ENCODE assay signal across 4 cellular contexts in the genomic region with DNA sequence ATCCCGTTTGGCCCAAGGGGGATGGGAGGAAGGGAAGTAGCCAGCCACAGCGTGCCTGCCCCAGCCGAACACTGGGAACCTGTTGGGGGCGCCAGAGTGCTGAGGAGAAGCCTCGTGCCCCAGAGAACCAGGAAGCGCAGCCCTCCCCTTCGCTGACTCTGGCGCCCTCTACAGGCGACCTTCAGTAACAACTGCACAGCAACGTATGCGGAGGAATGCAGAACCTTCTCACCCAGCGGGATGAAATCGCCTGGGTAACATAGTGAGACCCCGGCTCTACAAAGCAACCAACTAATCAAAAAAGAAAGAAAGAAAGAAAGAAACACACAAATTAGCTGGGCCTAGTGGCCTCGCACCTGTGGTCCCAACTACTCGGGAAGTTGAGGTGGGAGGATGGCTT. TPM values are rescaled to one million over a fixed set of nuclear protein-coding genes. Genes with fewer than 3 reads are reported as not detected.
"Had no signal": no experiment of that assay in that cellular context is flagged by ENCODE, and none has a peak within 500 bp of the region (broad histone marks: within the 10 kb centered on the region; RNA-seq: fewer than 3 reads in every experiment).

A gene with protein sequence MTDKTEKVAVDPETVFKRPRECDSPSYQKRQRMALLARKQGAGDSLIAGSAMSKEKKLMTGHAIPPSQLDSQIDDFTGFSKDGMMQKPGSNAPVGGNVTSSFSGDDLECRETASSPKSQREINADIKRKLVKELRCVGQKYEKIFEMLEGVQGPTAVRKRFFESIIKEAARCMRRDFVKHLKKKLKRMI (minus strand): TSS at position 101 of the 400 bp plus-strand sequence. CDS start 3,774 bp downstream, outside the sequence.

RNA-seq across cellular contexts. Expression of the gene that starts here (rescaled TPM):
- total RNA-seq: LHCN-M2, M059J, MCF 10A, NCI-H460 had no signal
